9 cellular contexts compared by ENCODE assay signal in genomic region chr14:89621009-89621421, GRCh38.
DNase-seq lines count a peak whose midpoint lies in the region; ATAC-seq and TF ChIP-seq lines count a peak whose summit lies in the region.
"Had no signal": no experiment of that assay in that cellular context is flagged by ENCODE, and none has a peak within 500 bp of the region (broad histone marks: within the 10 kb centered on the region; RNA-seq: fewer than 3 reads in every experiment).

No MANE protein-coding gene starts in this region.

- intact Hi-C loops in activated naive CD4-positive, alpha-beta T cell treated with anti-CD3 and anti-CD28 coated beads for 36 hours (cut with micrococcal nuclease): loop anchor here (1.0 to 5.0 kb wide), 11 partner anchors 20 to 829 kb away; partner anchors contain the start of genes CALM1 and EML5
- intact Hi-C loops in spleen (cut with DNase I; ENCODE audit: low total_unique reads): loop anchor here (10.0 kb wide), 1 partner anchor 196 kb away; no protein-coding TSS in a partner anchor

- no peaks in the 10 kb centered on the region for H3K9me3 Mint-ChIP-seq in CD4-positive, CD25-positive, alpha-beta regulatory T cell
- H3K9me3 Mint-ChIP-seq in activated naive CD4-positive, alpha-beta T cell treated with anti-CD3 and anti-CD28 coated beads for 36 hours: peaks cover 4% of the 10 kb centered on the region

- peak overlapping the region; percentile 90 for H3K27ac ChIP-seq in CD4-positive, CD25-positive, alpha-beta regulatory T cell (ENCODE audit: insufficient read depth, low read length, poor library complexity, severe bottlenecking)
- peak overlapping the region in 6 of 8 donors; percentile 3 to 93 (median 86) for H3K27ac ChIP-seq in spleen

- peaks cover 55% of the 10 kb centered on the region for H3K4me1 ChIP-seq in CD4-positive, CD25-positive, alpha-beta regulatory T cell (ENCODE audit: control insufficient read depth, insufficient read depth, low read length, poor library complexity, severe bottlenecking)
- peaks cover 13 to 64% (median 40%) of the 10 kb centered on the region in 6 donors for H3K4me1 ChIP-seq in spleen

- H3K4me3 Mint-ChIP-seq in CD4-positive, CD25-positive, alpha-beta regulatory T cell: peak overlapping the region; percentile 90 to 97 (median 93)
- peak overlapping the region; percentile 86 for H3K4me3 Mint-ChIP-seq in activated naive CD4-positive, alpha-beta T cell treated with anti-CD3 and anti-CD28 coated beads for 36 hours

- H3K4me1 Mint-ChIP-seq in CD4-positive, CD25-positive, alpha-beta regulatory T cell: peaks cover 29 to 55% (median 41%) of the 10 kb centered on the region in 4 donors
- peaks cover 56% of the 10 kb centered on the region for H3K4me1 Mint-ChIP-seq in activated naive CD4-positive, alpha-beta T cell treated with anti-CD3 and anti-CD28 coated beads for 36 hours (ENCODE audit: low read depth)

- H3K27me3 ChIP-seq in CD4-positive, CD25-positive, alpha-beta regulatory T cell (ENCODE audit: control insufficient read depth, insufficient read depth, low read length): no peaks in the 10 kb centered on the region
- H3K27me3 ChIP-seq in spleen (replicated peaks in 1 of 7): no peaks in the 10 kb centered on the region

- DNase-seq in CD4-positive, CD25-positive, alpha-beta regulatory T cell: peak; percentile 41 to 89 (median 71)
- peak; percentile 58 for DNase-seq in activated CD4-positive, CD25-positive, alpha-beta regulatory T cell treated with anti-CD3 and anti-CD28 coated beads, Interleukin-2, amount 50 U/mL, for 72 hours
- peak; percentile 80 for DNase-seq in activated naive CD4-positive, alpha-beta T cell treated with anti-CD3 and anti-CD28 coated beads for 36 hours
- DNase-seq in spleen (no peak), HuH-7.5 (ENCODE audit: low spot score) (no peak), H4 (ENCODE audit: low spot score) (no peak)
- DNase-seq: SIG-M5 had no signal

- H3K27me3 Mint-ChIP-seq in CD4-positive, CD25-positive, alpha-beta regulatory T cell: peaks cover 5% of the 10 kb centered on the region
- H3K27me3 Mint-ChIP-seq in activated naive CD4-positive, alpha-beta T cell treated with anti-CD3 and anti-CD28 coated beads for 36 hours (ENCODE audit: low read depth): no peaks in the 10 kb centered on the region

- H3K27ac Mint-ChIP-seq in CD4-positive, CD25-positive, alpha-beta regulatory T cell: peak overlapping the region; percentile 95 to 98 (median 95)
- H3K27ac Mint-ChIP-seq in activated naive CD4-positive, alpha-beta T cell treated with anti-CD3 and anti-CD28 coated beads for 36 hours: peak overlapping the region; percentile 98

- no peak for TF ChIP-seq CTCF in spleen (IDR thresholded peaks at IDR 0.05 in 8 of 11, conservative IDR thresholded peaks at IDR 0.05 in 3 of 11)

- TF ChIP-seq POLR2A in spleen (IDR thresholded peaks at IDR 0.05): no peak

- CTCF ChIA-PET in activated naive CD4-positive, alpha-beta T cell treated with anti-CD3 and anti-CD28 coated beads for 36 hours (lab: Charles Lee): interaction anchor here (0.6 to 1.5 kb wide), 5 partner anchors 20 to 581 kb away, joined by 3 to 5 read pairs (median 4); no protein-coding TSS in a partner anchor

- ATAC-seq in CD4-positive, CD25-positive, alpha-beta regulatory T cell (ENCODE audit: low read depth in 2 of 2): peak; percentile 58 to 67
- ATAC-seq in HG03432 (IDR thresholded peaks at IDR 0.05; ENCODE audit: unreplicated experiment) (no peak), HG02623 (IDR thresholded peaks at IDR 0.05; ENCODE audit: unreplicated experiment) (no peak)

- no peaks in the 10 kb centered on the region for H3K36me3 Mint-ChIP-seq in CD4-positive, CD25-positive, alpha-beta regulatory T cell
- H3K36me3 Mint-ChIP-seq in activated naive CD4-positive, alpha-beta T cell treated with anti-CD3 and anti-CD28 coated beads for 36 hours (ENCODE audit: low read depth): no peaks in the 10 kb centered on the region

- 45 to 74% (median 47%) methylated on average over 5 of the region's 5 CpGs for WGBS in spleen, 5 donors

- H3K36me3 ChIP-seq in CD4-positive, CD25-positive, alpha-beta regulatory T cell (ENCODE audit: control insufficient read depth, insufficient read depth, low read length): no peaks in the 10 kb centered on the region
- H3K36me3 ChIP-seq in spleen: no peaks in the 10 kb centered on the region

- H3K9me3 ChIP-seq in CD4-positive, CD25-positive, alpha-beta regulatory T cell (ENCODE audit: control insufficient read depth in 2 of 2, low read length in 2 of 2): no peaks in the 10 kb centered on the region
- H3K9me3 ChIP-seq in spleen: peaks cover 0 to 5% (median 0%) of the 10 kb centered on the region in 8 donors

- peak overlapping the region; percentile 96 for H3K4me3 ChIP-seq in CD4-positive, CD25-positive, alpha-beta regulatory T cell (ENCODE audit: low read depth, low read length)
- no peak overlapping the region for H3K4me3 ChIP-seq in spleen

Comparison
In these comparisons a context has a peak if more than half of its experiments do, and no peak if none do; other contexts are left out.
1. ATAC-seq: peak in CD4-positive, CD25-positive, alpha-beta regulatory T cell (2 of 2); none in HG03432 (single experiment) and HG02623 (single experiment).
2. DNase-seq: peak in CD4-positive, CD25-positive, alpha-beta regulatory T cell (3 of 3), activated CD4-positive, CD25-positive, alpha-beta regulatory T cell treated with anti-CD3 and anti-CD28 coated beads, Interleukin-2, amount 50 U/mL, for 72 hours (single experiment) and activated naive CD4-positive, alpha-beta T cell treated with anti-CD3 and anti-CD28 coated beads for 36 hours (single experiment); none in spleen (single experiment), HuH-7.5 (single experiment) and H4 (single experiment).